In genomic region chr12:15199886-15200285, GRCh38 we compare ENCODE assay signal across 21 cellular contexts. TPM values are rescaled to one million over a fixed set of nuclear protein-coding genes. Genes with fewer than 3 reads are reported as not detected.
A peak's percentile ranks its signal among the peaks of the same experiment; 100 is the strongest.
DNase-seq lines count a peak whose midpoint lies in the region; ATAC-seq and TF ChIP-seq lines count a peak whose summit lies in the region.
"Had no signal": no experiment of that assay in that cellular context is flagged by ENCODE, and none has a peak within 500 bp of the region (broad histone marks: within the 10 kb centered on the region; RNA-seq: fewer than 3 reads in every experiment).

No MANE protein-coding gene starts in this region.

- 31% methylated on average over 3 of the region's 3 CpGs for WGBS in suprapubic skin

- H3K4me3 ChIP-seq in muscle layer of duodenum (ENCODE audit: low read depth in 1 of 2, low read length in 2 of 2) (no peak overlapping the region), suprapubic skin (no peak overlapping the region)

- no peaks in the 10 kb centered on the region for H3K4me1 Mint-ChIP-seq in activated CD8-positive, alpha-beta memory T cell treated with anti-CD3 and anti-CD28 coated beads, Interleukin-2, amount 10 ng/mL, durations not matched to agents 7 days and 5 days

- no peaks in the 10 kb centered on the region for H3K9me3 Mint-ChIP-seq in activated CD8-positive, alpha-beta memory T cell treated with anti-CD3 and anti-CD28 coated beads, Interleukin-2, amount 10 ng/mL, durations not matched to agents 7 days and 5 days (ENCODE audit: low read depth)
- H3K9me3 Mint-ChIP-seq: CD4-positive, alpha-beta T cell had no signal

- DNase-seq in amniotic epithelial cell (ENCODE audit: low read depth): peak; percentile 28
- peak; percentile 34 for DNase-seq in fibroblast of gingiva (ENCODE audit: low read depth)
- DNase-seq in suprapubic skin (ENCODE audit: low spot score in 2 of 2): no peak
- DNase-seq in NCI-H1105 (lab: John Stamatoyannopoulos, UW): no peak
- DNase-seq in cardiac septum (ENCODE audit: low spot score): no peak
- no peak for DNase-seq in activated gamma-delta T cell (lab: John Stamatoyannopoulos, UW)
- no peak for DNase-seq in activated CD8-positive, alpha-beta memory T cell treated with anti-CD3 and anti-CD28 coated beads, Interleukin-2, amount 10 ng/mL, durations not matched to agents 7 days and 5 days
- DNase-seq: CD4-positive, alpha-beta T cell; COR-L47; DMS79; IMR-90; MV-4-11; NCI-H1694; NCI-H2081; NCI-H2171; NCI-H524 treated with DMSO at 0.1 percent for 48 hours; NCI-H82 had no signal

- CTCF ChIA-PET in activated CD8-positive, alpha-beta memory T cell treated with anti-CD3 and anti-CD28 coated beads, Interleukin-2, amount 10 ng/mL, durations not matched to agents 7 days and 5 days (lab: Charles Lee): no interaction called here

- H3K27ac Mint-ChIP-seq in activated CD8-positive, alpha-beta memory T cell treated with anti-CD3 and anti-CD28 coated beads, Interleukin-2, amount 10 ng/mL, durations not matched to agents 7 days and 5 days: no peak overlapping the region
- H3K27ac Mint-ChIP-seq: CD4-positive, alpha-beta T cell had no signal

- no peaks in the 10 kb centered on the region for H3K27me3 ChIP-seq in muscle layer of duodenum (ENCODE audit: low read depth, low read length)
- no peaks in the 10 kb centered on the region for H3K27me3 ChIP-seq in suprapubic skin

- peaks cover 0 to 39% of the 10 kb centered on the region in 2 donors for H3K4me1 ChIP-seq in muscle layer of duodenum (ENCODE audit: control insufficient read depth in 1 of 2, insufficient read depth in 2 of 2, low read length in 2 of 2)
- peaks cover 38% of the 10 kb centered on the region for H3K4me1 ChIP-seq in suprapubic skin

- TF ChIP-seq EP300 in suprapubic skin (IDR thresholded peaks at IDR 0.05): no peak

- intact Hi-C loops in cardiac septum (cut with DNase I): no loop called here

- H3K27ac ChIP-seq in muscle layer of duodenum (ENCODE audit: low read length) (peak overlapping the region; percentile 68), suprapubic skin (peak overlapping the region; percentile 52)
- H3K27ac ChIP-seq: KMS-11 had no signal

- no peaks in the 10 kb centered on the region for H3K36me3 Mint-ChIP-seq in activated CD8-positive, alpha-beta memory T cell treated with anti-CD3 and anti-CD28 coated beads, Interleukin-2, amount 10 ng/mL, durations not matched to agents 7 days and 5 days

- H3K27me3 Mint-ChIP-seq in activated CD8-positive, alpha-beta memory T cell treated with anti-CD3 and anti-CD28 coated beads, Interleukin-2, amount 10 ng/mL, durations not matched to agents 7 days and 5 days: peaks cover 9% of the 10 kb centered on the region

- H3K36me3 ChIP-seq in muscle layer of duodenum (ENCODE audit: control insufficient read depth in 1 of 2, insufficient read depth in 2 of 2, low read length in 2 of 2) (no peaks in the 10 kb centered on the region), suprapubic skin (no peaks in the 10 kb centered on the region)

- TF ChIP-seq POLR2A in suprapubic skin (IDR thresholded peaks at IDR 0.05): no peak

- no peak for TF ChIP-seq CTCF in suprapubic skin (IDR thresholded peaks at IDR 0.05)

- ATAC-seq in activated CD8-positive, alpha-beta memory T cell treated with anti-CD3 and anti-CD28 coated beads, Interleukin-2, amount 10 ng/mL, durations not matched to agents 7 days and 5 days: no peak
- ATAC-seq: Panc1 had no signal

- H3K4me3 Mint-ChIP-seq in activated CD8-positive, alpha-beta memory T cell treated with anti-CD3 and anti-CD28 coated beads, Interleukin-2, amount 10 ng/mL, durations not matched to agents 7 days and 5 days: no peak overlapping the region
- H3K4me3 Mint-ChIP-seq: CD4-positive, alpha-beta T cell had no signal

- no peaks in the 10 kb centered on the region for H3K9me3 ChIP-seq in muscle layer of duodenum (ENCODE audit: control insufficient read depth in 1 of 2, low read length in 2 of 2)
- no peaks in the 10 kb centered on the region for H3K9me3 ChIP-seq in suprapubic skin

RNA-seq across cellular contexts. Expression of gene RERG, which starts 21.3 kb away (rescaled TPM):
- 10 to 100 TPM in 2 of 4 donors, 1 to 10 TPM in 2; 7.7 to 23.9 (median 10.9) TPM for total RNA-seq in suprapubic skin
- total RNA-seq in cardiac septum: 3.1 TPM
- total RNA-seq in activated CD8-positive, alpha-beta memory T cell treated with anti-CD3 and anti-CD28 coated beads, Interleukin-2, amount 10 ng/mL, durations not matched to agents 7 days and 5 days: not detected
- total RNA-seq: A673; CD4-positive, alpha-beta T cell; IMR-90 had no signal

Comparison
In these comparisons a context has a peak if more than half of its experiments do, and no peak if none do; other contexts are left out.
1. DNase-seq: peak in amniotic epithelial cell (single experiment) and fibroblast of gingiva (single experiment); none in suprapubic skin (0 of 2), NCI-H1105 (single experiment), cardiac septum (single experiment), activated gamma-delta T cell (single experiment) and activated CD8-positive, alpha-beta memory T cell treated with anti-CD3 and anti-CD28 coated beads, Interleukin-2, amount 10 ng/mL, durations not matched to agents 7 days and 5 days (single experiment).